ENCODE assay signal across 2 cellular contexts in genomic region chr14:104307627-104308401, GRCh38.
TF ChIP-seq lines count a peak whose summit lies in the region.

No MANE protein-coding gene starts in this region.

TF ChIP-seq in HepG2, 621 proteins besides CTCF, POLR2A, EP300 and RAD21:
- no peak for TF ChIP-seq ZFP62 (CRISPR knock-in tag; IDR thresholded peaks at IDR 0.05)
- no peak for TF ChIP-seq TFDP2 (CRISPR knock-in tag; IDR thresholded peaks at IDR 0.05)
- no peak for TF ChIP-seq MYPOP (CRISPR knock-in tag; IDR thresholded peaks at IDR 0.05)
- TF ChIP-seq SNAPC5 (CRISPR knock-in tag; IDR thresholded peaks at IDR 0.05; ENCODE audit: borderline replicate concordance) = no peak
- TF ChIP-seq DNMT1 (CRISPR knock-in tag; IDR thresholded peaks at IDR 0.05) = no peak
- TF ChIP-seq ZNF414 (CRISPR knock-in tag; IDR thresholded peaks at IDR 0.05) = no peak
- no peak for TF ChIP-seq ZNF281 (CRISPR knock-in tag; IDR thresholded peaks at IDR 0.05; ENCODE audit: borderline replicate concordance)
- no peak for TF ChIP-seq IRF1 (CRISPR knock-in tag; IDR thresholded peaks at IDR 0.05; ENCODE audit: low read depth)
- no peak for TF ChIP-seq ZNF224 (CRISPR knock-in tag; IDR thresholded peaks at IDR 0.05)
- no peak for TF ChIP-seq ZNF263 (CRISPR knock-in tag; IDR thresholded peaks at IDR 0.05)
- TF ChIP-seq ZBTB37 (CRISPR knock-in tag; IDR thresholded peaks at IDR 0.05) = no peak
- TF ChIP-seq SSRP1 (CRISPR knock-in tag; IDR thresholded peaks at IDR 0.05) = no peak
- no peak for TF ChIP-seq ZNF746 (CRISPR knock-in tag; IDR thresholded peaks at IDR 0.05)
- no peak for TF ChIP-seq ZNF30 (CRISPR knock-in tag; IDR thresholded peaks at IDR 0.05)
- no peak for TF ChIP-seq CCDC6 (CRISPR knock-in tag; IDR thresholded peaks at IDR 0.05)
- no peak for TF ChIP-seq EZH2 (conservative IDR thresholded peaks at IDR 0.05; ENCODE audit: low read depth, low read length)
- TF ChIP-seq ZNF709 (CRISPR knock-in tag; IDR thresholded peaks at IDR 0.05) = no peak

TF ChIP-seq in H1, 55 proteins besides CTCF, POLR2A, EP300 and RAD21:
- TF ChIP-seq CBX5 (IDR thresholded peaks at IDR 0.05; ENCODE audit: low read depth, low read length) (no peak), CHD7 (IDR thresholded peaks at IDR 0.05; ENCODE audit: insufficient replicate concordance, low read length) (no peak), CHD2 (IDR thresholded peaks at IDR 0.05; ENCODE audit: low read length) (no peak), BRCA1 (IDR thresholded peaks at IDR 0.05; ENCODE audit: low read depth, low read length) (no peak), GABPA (IDR thresholded peaks at IDR 0.05; ENCODE audit: borderline replicate concordance, insufficient read depth, low read length) (no peak), KDM1A (IDR thresholded peaks at IDR 0.05; ENCODE audit: borderline replicate concordance, low read length) (no peak), JUN (IDR thresholded peaks at IDR 0.05; ENCODE audit: low read depth, low read length) (no peak), HDAC2 (IDR thresholded peaks at IDR 0.05; ENCODE audit: borderline replicate concordance in 1 of 2, low read depth in 2 of 2, low read length in 2 of 2) (no peak), TCF12 (IDR thresholded peaks at IDR 0.05; ENCODE audit: low read depth, low read length) (no peak), SRF (IDR thresholded peaks at IDR 0.05; ENCODE audit: low read depth, low read length) (no peak), RBBP5 (IDR thresholded peaks at IDR 0.05; ENCODE audit: borderline replicate concordance, low read depth, low read length) (no peak), HDAC6 (IDR thresholded peaks at IDR 0.05; ENCODE audit: low read depth, low read length) (no peak), CBX8 (IDR thresholded peaks at IDR 0.05; ENCODE audit: borderline replicate concordance, low read depth, low read length) (no peak), TEAD4 (IDR thresholded peaks at IDR 0.05; ENCODE audit: low read depth, low read length) (no peak), NRF1 (IDR thresholded peaks at IDR 0.05; ENCODE audit: low read depth, low read length) (no peak), EGR1 (IDR thresholded peaks at IDR 0.05; ENCODE audit: borderline replicate concordance, low read depth, low read length) (no peak), BCL11A (IDR thresholded peaks at IDR 0.05; ENCODE audit: low read depth in 2 of 2, low read length in 2 of 2) (no peak)
